Comparison of ENCODE assay signal across 8 cellular contexts in the genomic region with DNA sequence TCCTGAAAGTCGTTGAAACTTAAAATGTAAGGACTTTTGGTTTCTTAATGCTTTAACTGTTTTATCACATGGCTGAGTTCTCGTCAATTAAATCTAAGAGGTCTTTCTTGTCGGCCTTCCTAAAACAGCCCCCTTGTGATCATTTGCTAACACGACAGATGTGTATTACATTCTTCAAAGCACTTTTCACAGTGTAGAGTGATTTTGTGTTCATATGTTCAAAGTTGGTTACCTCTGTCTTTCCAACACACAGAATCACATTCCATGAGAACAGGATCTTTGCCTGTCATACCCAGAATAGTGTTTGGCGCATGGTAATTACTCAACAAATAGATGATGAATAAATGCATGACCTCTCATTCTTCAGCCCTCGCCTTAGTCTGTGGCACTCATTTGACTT. TPM values are rescaled to one million over a fixed set of nuclear protein-coding genes. Genes with fewer than 3 reads are reported as not detected.
DNase-seq lines count a peak whose midpoint lies in the region; ATAC-seq and TF ChIP-seq lines count a peak whose summit lies in the region.

No MANE protein-coding gene starts in this region.

- no peak for ATAC-seq in HG02571 (IDR thresholded peaks at IDR 0.05; ENCODE audit: unreplicated experiment)

- BruUV-seq in Caco-2 (replicated peaks; lab: Mats Ljungman, UMichigan): no TSS peak

- peak in 1 of 2 experiments; percentile 10 for DNase-seq in Caco-2
- DNase-seq in LNCaP clone FGC (ENCODE audit: low read depth): no peak
- peak; percentile 16 to 45 for DNase-seq in dermis microvascular lymphatic vessel endothelial cell (ENCODE audit: low read depth in 2 of 2)
- DNase-seq in neural progenitor cell (ENCODE audit: low spot score): peak; percentile 36
- no peak for DNase-seq in activated T-cell treated with anti-CD3 and anti-CD28 coated beads, Interleukin-2, amount 50 U/mL, for 48 hours
- no peak for DNase-seq in activated naive CD4-positive, alpha-beta T cell treated with anti-CD3 and anti-CD28 coated beads, Interleukin-2, amount 10 ng/mL, durations not matched to agents 7 days and 5 days
- no peak for DNase-seq in DMS79 (lab: John Stamatoyannopoulos, UW)

- H3K4me1 ChIP-seq in Caco-2 (peaks cover 11% of the 10 kb centered on the region), neural progenitor cell (peaks cover 10% of the 10 kb centered on the region)

- H3K9me3 Mint-ChIP-seq in Caco-2 (ENCODE audit: unreplicated experiment): no peaks in the 10 kb centered on the region
- no peaks in the 10 kb centered on the region for H3K9me3 Mint-ChIP-seq in neural progenitor cell
- no peaks in the 10 kb centered on the region for H3K9me3 Mint-ChIP-seq in activated naive CD4-positive, alpha-beta T cell treated with anti-CD3 and anti-CD28 coated beads, Interleukin-2, amount 10 ng/mL, durations not matched to agents 7 days and 5 days

- peak overlapping the region; percentile 59 for H3K9ac ChIP-seq in neural progenitor cell

- H3K27me3 Mint-ChIP-seq in Caco-2 (ENCODE audit: insufficient read depth, unreplicated experiment): no peaks in the 10 kb centered on the region
- peaks cover 4% of the 10 kb centered on the region for H3K27me3 Mint-ChIP-seq in neural progenitor cell (ENCODE audit: insufficient read depth, low read depth)
- H3K27me3 Mint-ChIP-seq in activated naive CD4-positive, alpha-beta T cell treated with anti-CD3 and anti-CD28 coated beads, Interleukin-2, amount 10 ng/mL, durations not matched to agents 7 days and 5 days: no peaks in the 10 kb centered on the region

- H3K79me2 ChIP-seq in neural progenitor cell (ENCODE audit: low read depth): peaks cover 60% of the 10 kb centered on the region

- TF ChIP-seq CTCF in Caco-2 (IDR thresholded peaks at IDR 0.05; ENCODE audit: insufficient read depth in 1 of 2, low read depth in 1 of 2, low read length in 1 of 2, severe bottlenecking in 1 of 2, unreplicated experiment in 1 of 2) (peak; percentile 15 to 30), LNCaP clone FGC (IDR thresholded peaks at IDR 0.05; ENCODE audit: control insufficient read depth, extremely low read depth, insufficient read depth) (no peak), neural progenitor cell (IDR thresholded peaks at IDR 0.05) (peak; percentile 27)

- H3K4me3 Mint-ChIP-seq in Caco-2 (ENCODE audit: unreplicated experiment) (no peak overlapping the region), neural progenitor cell (no peak overlapping the region)
- H3K4me3 Mint-ChIP-seq in activated naive CD4-positive, alpha-beta T cell treated with anti-CD3 and anti-CD28 coated beads, Interleukin-2, amount 10 ng/mL, durations not matched to agents 7 days and 5 days: no peak overlapping the region

- no peak overlapping the region for H2AFZ ChIP-seq in neural progenitor cell (replicated peaks)

- peaks cover 5% of the 10 kb centered on the region for H3F3A ChIP-seq in neural progenitor cell (ENCODE audit: low read depth)

- CTCF ChIA-PET in Caco-2 (lab: Charles Lee): interaction anchor here (0.9 kb wide), 1 partner anchor 75 kb away, joined by 4 read pairs; no protein-coding TSS in a partner anchor
- CTCF ChIA-PET in activated naive CD4-positive, alpha-beta T cell treated with anti-CD3 and anti-CD28 coated beads, Interleukin-2, amount 10 ng/mL, durations not matched to agents 7 days and 5 days (lab: Charles Lee): interaction anchor here (1.0 kb wide), 1 partner anchor 74 kb away, joined by 5 read pairs; no protein-coding TSS in a partner anchor

- no peak overlapping the region for H3K27ac Mint-ChIP-seq in Caco-2 (ENCODE audit: unreplicated experiment)
- no peak overlapping the region for H3K27ac Mint-ChIP-seq in neural progenitor cell
- no peak overlapping the region for H3K27ac Mint-ChIP-seq in activated naive CD4-positive, alpha-beta T cell treated with anti-CD3 and anti-CD28 coated beads, Interleukin-2, amount 10 ng/mL, durations not matched to agents 7 days and 5 days

- no peaks in the 10 kb centered on the region for H3K36me3 Mint-ChIP-seq in Caco-2 (ENCODE audit: insufficient read depth, unreplicated experiment)
- peaks cover 2% of the 10 kb centered on the region for H3K36me3 Mint-ChIP-seq in neural progenitor cell
- H3K36me3 Mint-ChIP-seq in activated naive CD4-positive, alpha-beta T cell treated with anti-CD3 and anti-CD28 coated beads, Interleukin-2, amount 10 ng/mL, durations not matched to agents 7 days and 5 days: peaks cover 2% of the 10 kb centered on the region

- H4K20me1 ChIP-seq in neural progenitor cell (ENCODE audit: low read depth): peaks cover 21% of the 10 kb centered on the region

- H3K4me1 Mint-ChIP-seq in Caco-2 (ENCODE audit: low read depth, unreplicated experiment) (no peaks in the 10 kb centered on the region), neural progenitor cell (peaks cover 2% of the 10 kb centered on the region)
- H3K4me1 Mint-ChIP-seq in activated naive CD4-positive, alpha-beta T cell treated with anti-CD3 and anti-CD28 coated beads, Interleukin-2, amount 10 ng/mL, durations not matched to agents 7 days and 5 days: peaks cover 6% of the 10 kb centered on the region

- H3K36me3 ChIP-seq in Caco-2 (ENCODE audit: control insufficient read depth, insufficient read depth, low read length) (no peaks in the 10 kb centered on the region; the same call in 1 of the 2 replicates), neural progenitor cell (no peaks in the 10 kb centered on the region)

- peak overlapping the region; percentile 93 for H3K4me2 ChIP-seq in neural progenitor cell

- POLR2A ChIA-PET in Caco-2 (lab: Charles Lee): no interaction called here

- H3K9me3 ChIP-seq in Caco-2: no peaks in the 10 kb centered on the region
- H3K9me3 ChIP-seq in neural progenitor cell (ENCODE audit: low read depth): no peaks in the 10 kb centered on the region

- intact Hi-C loops in Caco-2 (cut with micrococcal nuclease; ENCODE audit: unreplicated experiment): loop anchor here (1.0 kb wide), 1 partner anchor 188 kb away; no protein-coding TSS in a partner anchor

- H3K27me3 ChIP-seq in Caco-2 (replicated peaks; ENCODE audit: control insufficient read depth, insufficient read depth, low read length) (no peaks in the 10 kb centered on the region), neural progenitor cell (no peaks in the 10 kb centered on the region)

- H3K27ac ChIP-seq in neural progenitor cell: no peak overlapping the region

- H3K4me3 ChIP-seq in Caco-2 (ENCODE audit: low read depth, low read length): peak overlapping the region; percentile 64
- H3K4me3 ChIP-seq in LNCaP clone FGC (ENCODE audit: low read depth, low read length): peak overlapping the region; percentile 99
- H3K4me3 ChIP-seq in neural progenitor cell: peak overlapping the region; percentile 85

RNA-seq across cellular contexts. Expression of a gene that starts 1.1 kb away (rescaled TPM):
- total RNA-seq in Caco-2 (2022) (28.1 and 30.8 TPM in 2 replicates), dermis microvascular lymphatic vessel endothelial cell (11.6 and 15.0 TPM in 2 replicates), neural progenitor cell (ENCODE audit: low replicate concordance) (33.7 and 54.1 TPM in 2 replicates)

Comparison
In these comparisons a context has a peak if more than half of its experiments do, and no peak if none do; other contexts are left out.
1. DNase-seq: peak in dermis microvascular lymphatic vessel endothelial cell (2 of 2) and neural progenitor cell (single experiment); none in LNCaP clone FGC (single experiment), activated T-cell treated with anti-CD3 and anti-CD28 coated beads, Interleukin-2, amount 50 U/mL, for 48 hours (0 of 2), activated naive CD4-positive, alpha-beta T cell treated with anti-CD3 and anti-CD28 coated beads, Interleukin-2, amount 10 ng/mL, durations not matched to agents 7 days and 5 days (single experiment) and DMS79 (single experiment).
2. Peak in every context shown above with its lines, with median percentiles within 50 percentile points of each other: H3K4me3 ChIP-seq.